ENCODE assay signal across 8 cellular contexts in the genomic region with DNA sequence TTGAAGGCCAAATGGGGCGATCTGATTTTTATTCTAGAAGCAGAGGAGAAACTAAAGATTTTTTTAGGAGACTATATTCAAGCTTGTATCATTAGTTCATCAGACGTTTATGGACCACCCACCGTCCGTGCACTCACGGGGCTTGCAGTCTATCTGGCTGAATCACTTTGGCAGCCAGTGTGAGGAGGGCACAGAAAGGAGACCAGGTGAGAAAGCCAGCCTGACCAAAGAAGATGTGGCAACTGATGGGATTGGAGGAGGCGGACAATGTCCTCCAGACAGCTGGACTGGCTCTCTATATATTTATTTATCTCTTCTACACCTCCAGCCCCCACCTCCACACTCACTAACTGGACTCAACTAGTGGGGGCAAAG.
DNase-seq lines count a peak whose midpoint lies in the region; TF ChIP-seq lines count a peak whose summit lies in the region.

No MANE protein-coding gene starts in this region.

- peak overlapping the region; percentile 92 to 100 (median 99) for H3K4me2 ChIP-seq in BLaER1 treated with 17β-estradiol and CSF1 and Interleukin-3, amounts not matched to agents 10 nM and 100 nM
- H3K4me2 ChIP-seq in KMS-11, result peak overlapping the region; percentile 83

- peaks cover 22% of the 10 kb centered on the region for H3K36me3 Mint-ChIP-seq in nephron (ENCODE audit: low read depth)

- in situ Hi-C loops in KBM-7 (cut with MboI; ENCODE audit: low pct_unique_long_range_greater_than_20kb, low sequenced_read_pairs), result no loop called here

- peaks cover 21 to 47% (median 28%) of the 10 kb centered on the region in 11 experiments for H3K36me3 ChIP-seq in BLaER1 treated with 17β-estradiol and CSF1 and Interleukin-3, amounts not matched to agents 10 nM and 100 nM
- no peaks in the 10 kb centered on the region for H3K36me3 ChIP-seq in KMS-11 (ENCODE audit: insufficient read depth)

- peak overlapping the region; percentile 80 to 92 (median 84) for H3K4me3 ChIP-seq in BLaER1 treated with 17β-estradiol and CSF1 and Interleukin-3, amounts not matched to agents 10 nM and 100 nM
- peak overlapping the region; percentile 81 for H3K4me3 ChIP-seq in KMS-11 (IDR thresholded peaks at IDR 0.05; ENCODE audit: insufficient read depth, low read depth, low read length)
- peak overlapping the region; percentile 95 for H3K4me3 ChIP-seq in coronary artery

- peaks cover 27 to 71% (median 52%) of the 10 kb centered on the region in 10 experiments for H3K4me1 ChIP-seq in BLaER1 treated with 17β-estradiol and CSF1 and Interleukin-3, amounts not matched to agents 10 nM and 100 nM
- peaks cover 13% of the 10 kb centered on the region for H3K4me1 ChIP-seq in KMS-11 (ENCODE audit: low read depth, poor library complexity, severe bottlenecking)

- no peak for DNase-seq in coronary artery (ENCODE audit: low spot score)
- no peak for DNase-seq in COLO668 (lab: John Stamatoyannopoulos, UW; ENCODE audit: unreplicated experiment)
- no peak for DNase-seq in GM19238 (ENCODE audit: insufficient read length, low spot score)
- no peak for DNase-seq in NCI-H82 treated with DMSO at 0.1 percent for 48 hours (lab: John Stamatoyannopoulos, UW; ENCODE audit: unreplicated experiment)
- DNase-seq in KBM-7, result no peak

- peaks cover 5 to 37% (median 31%) of the 10 kb centered on the region in 11 experiments; a peak in 17 of 22 replicates for H4K20me1 ChIP-seq in BLaER1 treated with 17β-estradiol and CSF1 and Interleukin-3, amounts not matched to agents 10 nM and 100 nM
- no peaks in the 10 kb centered on the region for H4K20me1 ChIP-seq in KMS-11 (ENCODE audit: insufficient read depth)

- H3K27me3 Mint-ChIP-seq in nephron (ENCODE audit: low read depth), result no peaks in the 10 kb centered on the region

- TF ChIP-seq CTCF in KMS-11 (conservative IDR thresholded peaks at IDR 0.05; ENCODE audit: low read depth, low read length) (no peak), coronary artery (IDR thresholded peaks at IDR 0.05) (no peak), nephron (IDR thresholded peaks at IDR 0.05; ENCODE audit: unreplicated experiment in 3 of 3) (no peak)

- H3K27ac Mint-ChIP-seq in nephron, result peak overlapping the region; percentile 81 to 98 (median 87)

- H3K4me3 Mint-ChIP-seq in nephron, result peak overlapping the region; percentile 84 to 90 (median 90)

- peaks cover 19% of the 10 kb centered on the region; the same call in 1 of the 2 replicates for H3K79me2 ChIP-seq in KMS-11 (ENCODE audit: insufficient read depth, low read depth)

- H3K27me3 ChIP-seq in BLaER1 treated with 17β-estradiol and CSF1 and Interleukin-3, amounts not matched to agents 10 nM and 100 nM, result no peaks in the 10 kb centered on the region
- H3K27me3 ChIP-seq in KMS-11 (ENCODE audit: insufficient read depth, low read depth), result no peaks in the 10 kb centered on the region

- H3K9me3 Mint-ChIP-seq in nephron, result no peaks in the 10 kb centered on the region

- H3K27ac ChIP-seq in BLaER1 treated with 17β-estradiol and CSF1 and Interleukin-3, amounts not matched to agents 10 nM and 100 nM, result peak overlapping the region; percentile 70 to 97 (median 88)
- H3K27ac ChIP-seq in KMS-11 (peak overlapping the region; percentile 62), coronary artery (peak overlapping the region; percentile 93 to 99)

- peak overlapping the region; percentile 47; the same call in 1 of the 2 replicates for H2AFZ ChIP-seq in KMS-11 (ENCODE audit: low read depth)

- peak overlapping the region; percentile 85 to 96 (median 93) for H3K9ac ChIP-seq in BLaER1 treated with 17β-estradiol and CSF1 and Interleukin-3, amounts not matched to agents 10 nM and 100 nM
- H3K9ac ChIP-seq in KMS-11, result peak overlapping the region; percentile 73; the same call in 1 of the 2 replicates

- H3K4me1 Mint-ChIP-seq in nephron, result peaks cover 25% of the 10 kb centered on the region

- no peaks in the 10 kb centered on the region for H3K9me3 ChIP-seq in BLaER1 treated with 17β-estradiol and CSF1 and Interleukin-3, amounts not matched to agents 10 nM and 100 nM (replicated peaks in 1 of 11)
